In genomic region chr2:53740170-53740569, GRCh38 we compare ENCODE assay signal across 10 cellular contexts. TPM values are rescaled to one million over a fixed set of nuclear protein-coding genes. Genes with fewer than 3 reads are reported as not detected.
A peak's percentile ranks its signal among the peaks of the same experiment; 100 is the strongest.
DNase-seq lines count a peak whose midpoint lies in the region; ATAC-seq and TF ChIP-seq lines count a peak whose summit lies in the region.
"Had no signal": no experiment of that assay in that cellular context is flagged by ENCODE, and none has a peak within 500 bp of the region (broad histone marks: within the 10 kb centered on the region; RNA-seq: fewer than 3 reads in every experiment).

No MANE protein-coding gene starts in this region.

- no peaks in the 10 kb centered on the region for H3K27me3 ChIP-seq in colonic mucosa
- H3K27me3 ChIP-seq: BLaER1 treated with 17β-estradiol and CSF1 and Interleukin-3, amounts not matched to agents 10 nM and 100 nM had no signal

- intact Hi-C loops in colonic mucosa (cut with DNase I): no loop called here

- H3K9me3 ChIP-seq in colonic mucosa: no peaks in the 10 kb centered on the region

- no peak for TF ChIP-seq CTCF in colonic mucosa (IDR thresholded peaks at IDR 0.05)

- peak; percentile 4 for DNase-seq in NCI-H2029 treated with DMSO at 0.1 percent for 48 hours (lab: John Stamatoyannopoulos, UW)
- no peak for DNase-seq in NCI-H2029 (lab: John Stamatoyannopoulos, UW)
- DNase-seq in NCI-H2227 (lab: John Stamatoyannopoulos, UW; ENCODE audit: unreplicated experiment): peak; percentile 59
- peak; percentile 59 for DNase-seq in dedifferentiated amniotic fluid mesenchymal stem cell (ENCODE audit: extremely low spot score)
- DNase-seq in putamen (ENCODE audit: low spot score): peak; percentile 26
- no peak for DNase-seq in colonic mucosa

- ATAC-seq in HG02588 (IDR thresholded peaks at IDR 0.05; ENCODE audit: unreplicated experiment) (no peak), HG03571 (IDR thresholded peaks at IDR 0.05; ENCODE audit: unreplicated experiment) (no peak)
- ATAC-seq: esophagus mucosa had no signal

- H3K27ac ChIP-seq in colonic mucosa: no peak overlapping the region

- H3K36me3 ChIP-seq in colonic mucosa: no peaks in the 10 kb centered on the region

- no peak overlapping the region for H3K4me3 ChIP-seq in colonic mucosa
- H3K4me3 ChIP-seq: BLaER1 treated with 17β-estradiol and CSF1 and Interleukin-3, amounts not matched to agents 10 nM and 100 nM had no signal

- no peaks in the 10 kb centered on the region for H3K4me1 ChIP-seq in colonic mucosa

- H3K9ac ChIP-seq in colonic mucosa (ENCODE audit: low read depth in 2 of 2, low read length in 2 of 2): no peak overlapping the region
- H3K9ac ChIP-seq: BLaER1 treated with 17β-estradiol and CSF1 and Interleukin-3, amounts not matched to agents 10 nM and 100 nM had no signal

RNA-seq across cellular contexts. Expression of gene CHAC2, which starts 27.4 kb away (rescaled TPM):
- total RNA-seq in colonic mucosa: 1 to 10 TPM; 3.2 to 9.6 TPM

RNA-seq across cellular contexts. Expression of gene ASB3, which starts 46.6 kb away (rescaled TPM):
- total RNA-seq in colonic mucosa: 10 to 100 TPM in 1 of 2 donors, 1 to 10 TPM in 1; 9.9 to 12.3 TPM

RNA-seq across cellular contexts. Expression of gene ERLEC1, which starts 46.7 kb away (rescaled TPM):
- total RNA-seq in colonic mucosa: 10 to 100 TPM; 34.2 to 51.9 TPM

Comparison
In these comparisons a context has a peak if more than half of its experiments do, and no peak if none do; other contexts are left out.
1. DNase-seq: peak in NCI-H2029 treated with DMSO at 0.1 percent for 48 hours (single experiment), NCI-H2227 (single experiment), dedifferentiated amniotic fluid mesenchymal stem cell (single experiment) and putamen (single experiment); none in NCI-H2029 (single experiment) and colonic mucosa (single experiment).